In the genomic region with DNA sequence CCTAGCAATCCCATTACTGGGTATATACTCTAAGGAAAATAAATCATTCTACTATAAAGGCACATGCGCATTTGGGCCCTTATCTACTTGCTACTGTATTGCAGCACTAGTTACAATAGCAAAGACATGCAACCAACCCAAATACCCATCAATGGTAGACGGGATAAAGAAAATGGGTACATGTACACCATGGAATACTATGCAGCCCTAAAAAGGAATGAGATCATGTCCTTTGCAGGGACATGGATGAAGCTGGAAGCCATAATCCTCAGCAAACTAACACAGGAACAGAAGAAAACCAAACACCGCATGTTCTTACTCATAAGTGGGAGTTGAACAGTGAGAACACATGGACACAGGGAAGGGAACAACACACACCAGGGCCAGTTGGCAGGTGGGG, we compare ENCODE assay signal across 7 cellular contexts. TPM values are rescaled to one million over a fixed set of nuclear protein-coding genes. Genes with fewer than 3 reads are reported as not detected.
"Had no signal": no experiment of that assay in that cellular context is flagged by ENCODE, and none has a peak within 500 bp of the region (broad histone marks: within the 10 kb centered on the region; RNA-seq: fewer than 3 reads in every experiment).

No MANE protein-coding gene starts in this region.

RNA-seq across cellular contexts. Expression of gene CATSPERB, which starts 54.2 kb away (rescaled TPM):
- total RNA-seq: OCI-LY7, PC-3, PC-9, RPMI7951, SJCRH30, SJSA1, SK-MEL-5 had no signal
